ENCODE assay signal across 1 cellular context in the genomic region with DNA sequence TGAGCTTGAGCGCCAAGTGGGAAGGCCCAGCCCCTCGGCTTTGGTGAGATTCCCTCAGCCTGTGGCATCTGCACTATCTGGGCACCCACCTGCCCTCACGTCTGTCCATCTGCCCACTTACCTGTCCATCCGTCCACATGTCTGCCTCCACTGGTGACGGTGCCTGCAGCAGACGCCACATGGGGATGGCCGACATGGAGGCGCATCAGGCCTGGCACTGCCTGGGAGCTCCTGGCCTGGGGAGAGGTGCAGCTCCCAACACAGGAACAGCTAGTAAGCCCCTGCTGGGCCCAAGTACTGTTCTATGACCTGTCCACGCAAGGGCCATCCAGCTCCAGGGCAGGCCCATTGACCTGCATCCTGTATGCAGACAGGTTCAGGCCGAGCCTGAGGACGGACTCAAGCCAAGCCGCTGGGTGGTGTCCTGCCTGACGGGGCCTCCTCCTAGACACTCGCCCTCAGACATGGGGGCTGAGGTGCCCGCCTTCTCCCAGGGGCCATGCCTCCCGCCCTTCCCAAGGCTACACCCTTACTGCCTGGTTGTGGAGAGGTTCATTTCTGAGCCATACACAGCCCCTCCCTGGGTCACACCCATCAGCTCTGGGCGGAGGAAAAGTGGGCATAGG.
TF ChIP-seq lines count a peak whose summit lies in the region.

No MANE protein-coding gene starts in this region.

TF ChIP-seq in WTC11, 78 proteins besides CTCF, POLR2A, EP300 and RAD21 (continued from another document):
- TF ChIP-seq, protein P1, sequence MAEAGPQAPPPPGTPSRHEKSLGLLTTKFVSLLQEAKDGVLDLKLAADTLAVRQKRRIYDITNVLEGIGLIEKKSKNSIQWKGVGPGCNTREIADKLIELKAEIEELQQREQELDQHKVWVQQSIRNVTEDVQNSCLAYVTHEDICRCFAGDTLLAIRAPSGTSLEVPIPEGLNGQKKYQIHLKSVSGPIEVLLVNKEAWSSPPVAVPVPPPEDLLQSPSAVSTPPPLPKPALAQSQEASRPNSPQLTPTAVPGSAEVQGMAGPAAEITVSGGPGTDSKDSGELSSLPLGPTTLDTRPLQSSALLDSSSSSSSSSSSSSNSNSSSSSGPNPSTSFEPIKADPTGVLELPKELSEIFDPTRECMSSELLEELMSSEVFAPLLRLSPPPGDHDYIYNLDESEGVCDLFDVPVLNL (CRISPR knock-in tag; IDR thresholded peaks at IDR 0.05; ENCODE audit: borderline replicate concordance, low read depth): no peak
- TF ChIP-seq FOXK1 (CRISPR knock-in tag; IDR thresholded peaks at IDR 0.05) (no peak), ZNF232 (CRISPR knock-in tag; IDR thresholded peaks at IDR 0.05) (no peak), OVOL2 (CRISPR knock-in tag; IDR thresholded peaks at IDR 0.05; ENCODE audit: borderline replicate concordance) (no peak), NFATC4 (CRISPR knock-in tag; IDR thresholded peaks at IDR 0.05) (no peak), PRRX2 (CRISPR knock-in tag; IDR thresholded peaks at IDR 0.05) (no peak), JUN (CRISPR knock-in tag; IDR thresholded peaks at IDR 0.05) (no peak)
